ENCODE assay signal across 16 cellular contexts in the genomic region with DNA sequence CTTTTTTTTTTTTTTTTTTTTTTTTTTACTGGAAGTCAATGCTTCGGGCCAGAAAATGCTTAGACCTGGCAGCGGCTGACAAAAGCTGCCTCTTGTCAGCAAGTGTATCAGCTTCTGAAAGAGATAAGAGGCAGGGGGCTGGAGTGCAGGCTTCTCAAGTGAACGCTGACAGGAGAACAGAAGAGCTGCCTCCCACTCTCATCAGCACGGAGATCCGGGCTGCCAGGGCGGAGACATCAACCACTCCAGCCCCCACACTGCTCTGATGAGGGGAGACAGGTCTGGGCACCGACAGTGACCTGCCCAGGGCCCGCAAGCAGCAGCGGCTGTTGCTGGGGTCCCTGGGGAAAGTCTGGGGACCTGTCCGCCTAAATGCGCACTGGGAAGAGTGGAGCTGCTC. TPM values are rescaled to one million over a fixed set of nuclear protein-coding genes. Genes with fewer than 3 reads are reported as not detected.
"Had no signal": no experiment of that assay in that cellular context is flagged by ENCODE, and none has a peak within 500 bp of the region (broad histone marks: within the 10 kb centered on the region; RNA-seq: fewer than 3 reads in every experiment).

No MANE protein-coding gene starts in this region.

- H3K27me3 ChIP-seq: ascending aorta, ovary had no signal

- H3K4me1 Mint-ChIP-seq: activated T-helper 17 cell treated with anti-CD3 and anti-CD28 coated beads, Interleukin-2, amount 50 U/mL, for 72 hours had no signal

- FAIRE-seq: endometrium, urothelium cell line had no signal

- H3K9me3 Mint-ChIP-seq: activated T-helper 17 cell treated with anti-CD3 and anti-CD28 coated beads, Interleukin-2, amount 50 U/mL, for 72 hours had no signal

- H3K4me3 Mint-ChIP-seq: activated T-helper 17 cell treated with anti-CD3 and anti-CD28 coated beads, Interleukin-2, amount 50 U/mL, for 72 hours; mesothelial cell of epicardium; nephron progenitor cell had no signal

- ATAC-seq: activated T-helper 17 cell treated with anti-CD3 and anti-CD28 coated beads, Interleukin-2, amount 50 U/mL, for 72 hours; esophagus mucosa had no signal

- H3K4me3 ChIP-seq: ascending aorta, dorsolateral prefrontal cortex, ovary, stomach, thoracic aorta had no signal

- H3K27ac ChIP-seq: ascending aorta, dorsolateral prefrontal cortex, ovary, stomach, thoracic aorta had no signal

- DNase-seq: activated CD4-positive, alpha-beta T cell treated with anti-CD3 and anti-CD28 coated beads for 4 hours; activated naive CD4-positive, alpha-beta T cell treated with Interleukin-2 at 50 U/mL for 16 hours; dorsolateral prefrontal cortex; hypothalamus; nephron progenitor cell; ovary; stimulated activated CD4-positive, alpha-beta T cell treated with anti-CD3 and anti-CD28 coated beads, Interleukin-1b, Interleukin-23, amount 100 ng/mL, for 48 hours; stomach; T-helper 2 cell had no signal

- H3K4me1 ChIP-seq: ascending aorta, stomach had no signal

- H3K36me3 ChIP-seq: ascending aorta, ovary, stomach, thoracic aorta had no signal

- H3K36me3 Mint-ChIP-seq: mesothelial cell of epicardium had no signal

- H3K9me3 ChIP-seq: ovary, thoracic aorta had no signal

- H3K27ac Mint-ChIP-seq: activated T-helper 17 cell treated with anti-CD3 and anti-CD28 coated beads, Interleukin-2, amount 50 U/mL, for 72 hours; mesothelial cell of epicardium; nephron progenitor cell had no signal

RNA-seq across cellular contexts. Expression of a gene that starts 9.4 kb away (rescaled TPM):
- total RNA-seq: esophagus mucosa had no signal
